Comparison of ENCODE assay signal across 9 cellular contexts in the genomic region with DNA sequence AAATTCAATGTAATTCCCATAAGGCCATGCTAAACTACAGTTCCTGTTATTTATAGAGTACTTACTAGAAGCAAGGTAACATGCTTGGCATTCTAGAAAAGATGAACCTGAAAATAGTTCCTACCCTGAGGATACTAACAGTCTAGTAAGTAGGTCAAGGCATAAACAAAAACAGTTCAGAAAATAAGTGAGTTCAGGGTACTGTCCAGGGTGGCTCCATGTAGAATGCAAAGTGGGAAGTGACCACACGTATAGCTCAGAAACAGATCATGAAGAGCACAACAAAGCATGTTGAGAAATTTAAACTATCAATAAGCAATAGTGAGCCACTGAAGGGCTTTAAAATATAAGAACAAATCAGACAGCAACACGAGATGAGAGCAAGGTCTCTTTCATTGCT. TPM values are rescaled to one million over a fixed set of nuclear protein-coding genes. Genes with fewer than 3 reads are reported as not detected.
DNase-seq lines count a peak whose midpoint lies in the region; TF ChIP-seq lines count a peak whose summit lies in the region.
"Had no signal": no experiment of that assay in that cellular context is flagged by ENCODE, and none has a peak within 500 bp of the region (broad histone marks: within the 10 kb centered on the region; RNA-seq: fewer than 3 reads in every experiment).

No MANE protein-coding gene starts in this region.

- H2BK20ac ChIP-seq in H9 (ENCODE audit: low read depth, low read length, poor library complexity, severe bottlenecking): no peak overlapping the region

- H2AFZ ChIP-seq in H9 (ENCODE audit: low read length): no peak overlapping the region
- no peak overlapping the region for H2AFZ ChIP-seq in PC-9
- no peak overlapping the region for H2AFZ ChIP-seq in trophoblast cell (ENCODE audit: insufficient read depth, low read length, poor library complexity)

- peaks cover 0 to 4% (median 0%) of the 10 kb centered on the region in 3 experiments; a peak in 1 of 7 replicates for H3K36me3 Mint-ChIP-seq in H9 (ENCODE audit: insufficient read depth in 1 of 3, low read depth in 3 of 3)

- H3K4me3 ChIP-seq in PC-9: peak overlapping the region; percentile 80; the same call in 1 of the 2 replicates
- peak overlapping the region; percentile 94 for H3K4me3 ChIP-seq in coronary artery
- H3K4me3 ChIP-seq in trophoblast cell (ENCODE audit: low read depth, low read length): no peak overlapping the region
- H3K4me3 ChIP-seq: prostate gland had no signal

- no peak overlapping the region for H3K27ac ChIP-seq in H9 (ENCODE audit: insufficient read length, low read depth, low read length)
- H3K27ac ChIP-seq in PC-9: no peak overlapping the region
- peak overlapping the region; percentile 16 to 39 for H3K27ac ChIP-seq in coronary artery
- H3K27ac ChIP-seq in trophoblast cell (ENCODE audit: low read depth, low read length): no peak overlapping the region
- H3K27ac ChIP-seq: prostate gland had no signal

- H2BK120ac ChIP-seq in H9 (ENCODE audit: low read depth, low read length, poor library complexity, severe bottlenecking): no peak overlapping the region
- no peak overlapping the region for H2BK120ac ChIP-seq in trophoblast cell (ENCODE audit: insufficient read depth, low read length, poor library complexity)

- H3K4me1 Mint-ChIP-seq in H9: peaks cover 9 to 22% of the 10 kb centered on the region in 2 experiments

- H3K4me2 ChIP-seq in H9 (ENCODE audit: insufficient read depth, insufficient read length, low read length): no peak overlapping the region
- peak overlapping the region; percentile 84 for H3K4me2 ChIP-seq in PC-9
- no peak overlapping the region for H3K4me2 ChIP-seq in trophoblast cell (ENCODE audit: low read length)

- intact Hi-C loops in PC-9 (cut with micrococcal nuclease; ENCODE audit: unreplicated experiment): no loop called here

- H2BK5ac ChIP-seq in H9 (ENCODE audit: insufficient read length, low read length) (no peak overlapping the region), trophoblast cell (ENCODE audit: low read depth, low read length, poor library complexity) (no peak overlapping the region)

- H3K79me2 ChIP-seq in H9 (ENCODE audit: insufficient read depth, low read length) (peaks cover 36% of the 10 kb centered on the region; the same call in 1 of the 2 replicates), PC-9 (ENCODE audit: low read depth) (peaks cover 74% of the 10 kb centered on the region), trophoblast cell (ENCODE audit: control insufficient read depth, insufficient read depth, low read length, poor library complexity) (peaks cover 11% of the 10 kb centered on the region)

- H2BK15ac ChIP-seq in H9 (ENCODE audit: low read depth, low read length): no peak overlapping the region

- H3K9me3 ChIP-seq in H9 (ENCODE audit: control insufficient read depth, low read depth, low read length) (no peaks in the 10 kb centered on the region), PC-9 (ENCODE audit: insufficient read depth, low read depth) (no peaks in the 10 kb centered on the region), trophoblast cell (ENCODE audit: insufficient read depth, low read depth, low read length) (no peaks in the 10 kb centered on the region)
- H3K9me3 ChIP-seq: prostate gland had no signal

- H3K4ac ChIP-seq in H9 (ENCODE audit: low read depth, low read length): no peak overlapping the region
- peak overlapping the region; percentile 52 for H3K4ac ChIP-seq in trophoblast cell (ENCODE audit: low read depth, low read length)

- H3K4me1 ChIP-seq in H9 (ENCODE audit: insufficient read depth, low read length) (no peaks in the 10 kb centered on the region), PC-9 (replicated peaks; ENCODE audit: insufficient read depth) (peaks cover 27% of the 10 kb centered on the region), trophoblast cell (ENCODE audit: control insufficient read depth in 1 of 2, insufficient read depth in 2 of 2, low read length in 2 of 2) (no peaks in the 10 kb centered on the region)

- DNase-seq in H9 (no peak), PC-9 (no peak), coronary artery (ENCODE audit: low spot score) (no peak), trophoblast cell (peak in 1 of 2 donors; percentile 34), NCI-H1105 (lab: John Stamatoyannopoulos, UW) (no peak), NCI-H510A (lab: John Stamatoyannopoulos, UW) (no peak)
- no peak for DNase-seq in effector CD4-positive, alpha-beta T cell
- DNase-seq: NCI-H2227 treated with DMSO at 0.1 percent for 48 hours had no signal

- H3K56ac ChIP-seq in H9 (ENCODE audit: insufficient read length, low read depth, low read length): no peak overlapping the region

- H3K23ac ChIP-seq in H9 (ENCODE audit: insufficient read length, low read depth, low read length) (no peak overlapping the region), trophoblast cell (ENCODE audit: low read length) (no peak overlapping the region)

- peak overlapping the region in 1 of 2 experiments; percentile 67; a peak in 3 of 5 replicates for H3K4me3 Mint-ChIP-seq in H9

- peaks cover 22% of the 10 kb centered on the region; the same call in 1 of the 2 replicates for H3K36me3 ChIP-seq in PC-9 (ENCODE audit: low read depth)
- H3K36me3 ChIP-seq in trophoblast cell (ENCODE audit: control insufficient read depth in 1 of 2, insufficient read depth in 2 of 2, low read length in 2 of 2): peaks cover 0 to 3% of the 10 kb centered on the region in 2 experiments
- H3K36me3 ChIP-seq: prostate gland had no signal

- POLR2A ChIA-PET in PC-9 (lab: Charles Lee; ENCODE audit: unreplicated experiment): no interaction called here

- H4K20me1 ChIP-seq in H9 (ENCODE audit: control insufficient read depth, insufficient read depth, insufficient read length) (no peaks in the 10 kb centered on the region), PC-9 (ENCODE audit: insufficient read depth) (peaks cover 61% of the 10 kb centered on the region)

- CTCF ChIA-PET in PC-9 (lab: Charles Lee): interaction anchor here (0.7 kb wide), 1 partner anchor 7 kb away, joined by 5 read pairs; no protein-coding TSS in a partner anchor

- no peak overlapping the region for H4K5ac ChIP-seq in H9 (ENCODE audit: insufficient read length, low read depth, low read length)

- no peak overlapping the region for H3T11ph ChIP-seq in H9 (ENCODE audit: low read length)

- H4K8ac ChIP-seq in H9 (replicated peaks; ENCODE audit: insufficient read length, low read depth, low read length): no peak overlapping the region
- no peak overlapping the region for H4K8ac ChIP-seq in trophoblast cell (ENCODE audit: low read depth, low read length)

- H3K9me2 ChIP-seq in PC-9 (ENCODE audit: insufficient read depth): no peaks in the 10 kb centered on the region

- H3K9ac ChIP-seq in H9 (ENCODE audit: extremely low read depth, insufficient read length, low read length): no peak overlapping the region
- no peak overlapping the region for H3K9ac ChIP-seq in trophoblast cell (ENCODE audit: low read length)

- WGBS in H9 (ENCODE audit: extremely low coverage, insufficient read length, low lambda C conversion rate): no CpG with 5 or more reads among the region's 2 CpGs
- no CpG with 5 or more reads among the region's 2 CpGs for WGBS in trophoblast cell (ENCODE audit: extremely low coverage, insufficient coverage, insufficient read length)

- H3K14ac ChIP-seq in H9 (ENCODE audit: insufficient read depth, low read length) (no peak overlapping the region), trophoblast cell (ENCODE audit: low read length) (no peak overlapping the region)

- H3K23me2 ChIP-seq in H9 (ENCODE audit: insufficient read length, low read depth, low read length, poor library complexity, severe bottlenecking): no peaks in the 10 kb centered on the region

- no peak overlapping the region for H4K91ac ChIP-seq in H9 (ENCODE audit: insufficient read length, low read depth, low read length)
- no peak overlapping the region for H4K91ac ChIP-seq in trophoblast cell (ENCODE audit: low read depth, low read length)

- H3K9me3 Mint-ChIP-seq in H9: no peaks in the 10 kb centered on the region

- H3F3A ChIP-seq in PC-9 (ENCODE audit: insufficient read depth, low read depth): peaks cover 7% of the 10 kb centered on the region

- H2AK5ac ChIP-seq in H9 (ENCODE audit: insufficient read length, low read length) (no peak overlapping the region), trophoblast cell (ENCODE audit: low read length) (no peak overlapping the region)

- no TSS peak for BruUV-seq in PC-9 (replicated peaks; lab: Mats Ljungman, UMichigan)

- no peaks in the 10 kb centered on the region for H3K27me3 ChIP-seq in H9 (ENCODE audit: insufficient read depth, low read length)
- H3K27me3 ChIP-seq in PC-9 (ENCODE audit: insufficient read depth, low read depth): no peaks in the 10 kb centered on the region
- no peaks in the 10 kb centered on the region for H3K27me3 ChIP-seq in trophoblast cell (ENCODE audit: insufficient read depth, low read length)

- no peak for TF ChIP-seq CTCF in H9 (conservative IDR thresholded peaks at IDR 0.05)
- TF ChIP-seq CTCF in PC-9 (conservative IDR thresholded peaks at IDR 0.05): no peak
- no peak for TF ChIP-seq CTCF in coronary artery (IDR thresholded peaks at IDR 0.05)

- no peak overlapping the region for H2BK12ac ChIP-seq in H9 (ENCODE audit: insufficient read length, low read depth, low read length)
- H2BK12ac ChIP-seq in trophoblast cell (ENCODE audit: low read length): no peak overlapping the region

- H4K12ac ChIP-seq in trophoblast cell (ENCODE audit: low read depth, low read length): no peak overlapping the region

- no peaks in the 10 kb centered on the region for H3K27me3 Mint-ChIP-seq in H9 (ENCODE audit: low read depth)

- no peak overlapping the region for H3K18ac ChIP-seq in H9 (ENCODE audit: insufficient read length, low read depth, low read length)
- H3K18ac ChIP-seq in trophoblast cell (ENCODE audit: low read length): no peak overlapping the region

- H3K27ac Mint-ChIP-seq in H9: peak overlapping the region in 2 of 3 experiments; percentile 33 to 46; a peak in 3 of 7 replicates

- H3K79me1 ChIP-seq in H9 (ENCODE audit: insufficient read depth, low read depth, low read length, poor library complexity, severe bottlenecking) (peaks cover 9% of the 10 kb centered on the region), trophoblast cell (ENCODE audit: low read length) (peaks cover 8% of the 10 kb centered on the region)

RNA-seq across cellular contexts. Expression of gene TMED10, which starts 2.3 kb away (rescaled TPM):
- total RNA-seq in H9 (2021): 176 and 180 TPM in 2 replicates
- total RNA-seq in PC-9 (2021): 709 and 770 TPM in 2 replicates
- polyA plus RNA-seq in trophoblast cell (2013): 331 and 337 TPM in 2 replicates

RNA-seq across cellular contexts. Expression of gene NEK9, which starts 47.2 kb away (rescaled TPM):
- 56.5 and 61.4 TPM in 2 replicates for total RNA-seq in H9 (2021)
- 170 and 174 TPM in 2 replicates for total RNA-seq in PC-9 (2021)
- polyA plus RNA-seq in trophoblast cell (2013): 16.5 and 17.4 TPM in 2 replicates

Comparison
In these comparisons a context has a peak if more than half of its experiments do, and no peak if none do; other contexts are left out.
1. H3K27ac ChIP-seq: peak in coronary artery (2 of 2); none in H9 (single experiment), PC-9 (single experiment) and trophoblast cell (single experiment).